18 cellular contexts compared by ENCODE assay signal in genomic region chr7:99193527-99194214, GRCh38. TPM values are rescaled to one million over a fixed set of nuclear protein-coding genes. Genes with fewer than 3 reads are reported as not detected.
DNase-seq lines count a peak whose midpoint lies in the region; ATAC-seq and TF ChIP-seq lines count a peak whose summit lies in the region.
"Had no signal": no experiment of that assay in that cellular context is flagged by ENCODE, and none has a peak within 500 bp of the region (broad histone marks: within the 10 kb centered on the region; RNA-seq: fewer than 3 reads in every experiment).

No MANE protein-coding gene starts in this region.

- no peak overlapping the region for H3K4me3 ChIP-seq in AG09309 (ENCODE audit: control insufficient read depth, low read depth, low read length)
- no peak overlapping the region for H3K4me3 ChIP-seq in astrocyte of the spinal cord (ENCODE audit: low read depth, low read length)
- H3K4me3 ChIP-seq: cardiac muscle cell, heart left ventricle, SJSA1 had no signal

- H3K27me3 ChIP-seq in foreskin keratinocyte, result no peaks in the 10 kb centered on the region
- H3K27me3 ChIP-seq: cardiac muscle cell, heart left ventricle, SJSA1 had no signal

- peaks cover 6 to 7% of the 10 kb centered on the region in 2 donors for H3K9me3 Mint-ChIP-seq in activated T-cell treated with anti-CD3 and anti-CD28 coated beads, Interleukin-2, amount 50 U/mL, for 72 hours

- H3K27ac Mint-ChIP-seq in activated T-cell treated with anti-CD3 and anti-CD28 coated beads, Interleukin-2, amount 50 U/mL, for 72 hours, result no peak overlapping the region
- H3K27ac Mint-ChIP-seq: activated T-helper 2 cell treated with anti-CD3 and anti-CD28 coated beads, Interferon-gamma antibody, Interleukin-2, Interleukin-4, amounts not matched to agents 10 μg/mL and 5 μg/mL and 100 μg/mL, durations not matched to agents 14 hours and 24 hours and 36 hours had no signal

- peak overlapping the region; percentile 41 for H3K27ac ChIP-seq in foreskin keratinocyte
- H3K27ac ChIP-seq: cardiac muscle cell, heart left ventricle, SJSA1 had no signal

- in situ Hi-C loops in astrocyte of the spinal cord (cut with HindIII; ENCODE audit: low sequenced_read_pairs), result no loop called here

- no peak overlapping the region for H3K4me3 Mint-ChIP-seq in activated T-cell treated with anti-CD3 and anti-CD28 coated beads, Interleukin-2, amount 50 U/mL, for 72 hours

- peaks cover 17% of the 10 kb centered on the region for H3K4me1 ChIP-seq in foreskin keratinocyte
- H3K4me1 ChIP-seq: heart left ventricle had no signal

- TF ChIP-seq CTCF in AG09309 (IDR thresholded peaks at IDR 0.05; ENCODE audit: control insufficient read depth, insufficient read depth, low read depth, low read length, missing control alignments) (no peak), astrocyte of the spinal cord (IDR thresholded peaks at IDR 0.05; ENCODE audit: low read depth, low read length) (no peak), foreskin keratinocyte (conservative IDR thresholded peaks at IDR 0.05) (no peak)

- H3K36me3 Mint-ChIP-seq in activated T-cell treated with anti-CD3 and anti-CD28 coated beads, Interleukin-2, amount 50 U/mL, for 72 hours (ENCODE audit: insufficient read depth in 2 of 2), result peaks cover 5 to 6% of the 10 kb centered on the region in 2 donors

- DNase-seq in AG09309 (ENCODE audit: low read depth), result peak; percentile 25
- DNase-seq in HT1080 (ENCODE audit: low read depth), result peak; percentile 67
- peak; percentile 56 for DNase-seq in astrocyte of the spinal cord (ENCODE audit: low read depth, low spot score)
- DNase-seq in foreskin keratinocyte, result peak; percentile 59 to 75
- DNase-seq in NOMO-1 treated with dmso at 0.1 percent for 144 hours (lab: John Stamatoyannopoulos, UW; ENCODE audit: unreplicated experiment), result no peak
- no peak for DNase-seq in activated T-cell treated with anti-CD3 and anti-CD28 coated beads, Interleukin-2, amount 50 U/mL, for 72 hours
- DNase-seq: activated CD4-positive, alpha-beta T cell treated with anti-CD3 and anti-CD28 coated beads, Interleukin-2, amount 50 U/mL, for 4 hours; DMS79 treated with DMSO at 0.1 percent for 48 hours; heart left ventricle; left cardiac atrium had no signal

- ATAC-seq in foreskin keratinocyte (peak; percentile 77), GM21529 (IDR thresholded peaks at IDR 0.05; ENCODE audit: unreplicated experiment) (no peak), HG02763 (IDR thresholded peaks at IDR 0.05; ENCODE audit: unreplicated experiment) (no peak)
- no peak for ATAC-seq in activated T-cell treated with anti-CD3 and anti-CD28 coated beads, Interleukin-2, amount 50 U/mL, for 72 hours (replicated peaks in 1 of 2)
- ATAC-seq: heart left ventricle had no signal

- H3K27me3 Mint-ChIP-seq in activated T-cell treated with anti-CD3 and anti-CD28 coated beads, Interleukin-2, amount 50 U/mL, for 72 hours (ENCODE audit: low read depth), result no peaks in the 10 kb centered on the region

- H3K4me1 Mint-ChIP-seq in activated T-cell treated with anti-CD3 and anti-CD28 coated beads, Interleukin-2, amount 50 U/mL, for 72 hours (ENCODE audit: low read depth), result no peaks in the 10 kb centered on the region

RNA-seq across cellular contexts. Expression of gene KPNA7, which starts 14.2 kb away (rescaled TPM):
- total RNA-seq in HT1080 (2014; rRNA removed; shearing (Covaris generic)), result not detected in 2 replicates
- 0.06 and 0.24 TPM in 2 replicates for polyA plus RNA-seq in HT1080 (2015; cell fraction: cytosol; rRNA removed)
- polyA plus RNA-seq in HT1080 (2015; cell fraction: nucleus; rRNA removed), result 0.07 and 0.14 TPM in 2 replicates
- 0.20 TPM in 1 of 2 replicates, not detected in the other for total RNA-seq in foreskin keratinocyte
- 0.06 and 0.16 TPM in 2 replicates for polyA plus RNA-seq in foreskin keratinocyte
- total RNA-seq in activated T-cell treated with anti-CD3 and anti-CD28 coated beads, Interleukin-2, amount 50 U/mL, for 72 hours, result under 1 TPM in 1 of 2 donors, not detected in 1; 0.14 TPM
- total RNA-seq: activated T-helper 2 cell treated with anti-CD3 and anti-CD28 coated beads, Interferon-gamma antibody, Interleukin-2, Interleukin-4, amounts not matched to agents 10 μg/mL and 5 μg/mL and 100 μg/mL, durations not matched to agents 14 hours and 24 hours and 36 hours; cardiac muscle cell; heart left ventricle; left cardiac atrium; mononuclear cell; osteocyte; SJSA1 had no signal
- polyA plus RNA-seq: BJ, cardiac muscle cell, heart left ventricle had no signal

RNA-seq across cellular contexts. Expression of gene SMURF1, which starts 49.8 kb away (rescaled TPM):
- 27.2 and 27.8 TPM in 2 replicates for total RNA-seq in HT1080 (2014; rRNA removed; shearing (Covaris generic))
- polyA plus RNA-seq in HT1080 (2015; cell fraction: cytosol; rRNA removed), result 20.9 and 22.6 TPM in 2 replicates
- 38.8 and 42.1 TPM in 2 replicates for polyA plus RNA-seq in HT1080 (2015; cell fraction: nucleus; rRNA removed)
- 23.8 and 32.1 TPM in 2 replicates for total RNA-seq in foreskin keratinocyte
- 7.8 and 9.3 TPM in 2 replicates for polyA plus RNA-seq in foreskin keratinocyte
- total RNA-seq in activated T-cell treated with anti-CD3 and anti-CD28 coated beads, Interleukin-2, amount 50 U/mL, for 72 hours, result 10 to 100 TPM; 15.9 to 18.8 TPM

Comparison
In these comparisons a context has a peak if more than half of its experiments do, and no peak if none do; other contexts are left out.
1. DNase-seq: peak in AG09309 (single experiment), HT1080 (single experiment), astrocyte of the spinal cord (single experiment) and foreskin keratinocyte (2 of 2); none in NOMO-1 treated with dmso at 0.1 percent for 144 hours (single experiment) and activated T-cell treated with anti-CD3 and anti-CD28 coated beads, Interleukin-2, amount 50 U/mL, for 72 hours (0 of 2).